ENCODE assay signal across 20 cellular contexts in genomic region chr14:90740081-90740480, GRCh38.
DNase-seq lines count a peak whose midpoint lies in the region; ATAC-seq and TF ChIP-seq lines count a peak whose summit lies in the region.
"Had no signal": no experiment of that assay in that cellular context is flagged by ENCODE, and none has a peak within 500 bp of the region (broad histone marks: within the 10 kb centered on the region; RNA-seq: fewer than 3 reads in every experiment).

No MANE protein-coding gene starts in this region.

- 60 to 75% (median 67%) methylated on average over 8 of the region's 8 CpGs for WGBS in heart left ventricle, 4 donors
- WGBS in psoas muscle, 3 donors, result 32 to 54% (median 38%) methylated on average over 8 of the region's 8 CpGs
- WGBS in urinary bladder, result 70% methylated on average over 8 of the region's 8 CpGs
- WGBS in spleen, 5 donors, result 67 to 84% (median 77%) methylated on average over 8 of the region's 8 CpGs

- peaks cover 0 to 5% (median 0%) of the 10 kb centered on the region in 9 donors for H3K36me3 ChIP-seq in heart left ventricle
- no peaks in the 10 kb centered on the region for H3K36me3 ChIP-seq in right atrium auricular region
- H3K36me3 ChIP-seq in psoas muscle (ENCODE audit: insufficient read depth in 1 of 2, low read depth in 1 of 2), result peaks cover 0 to 4% of the 10 kb centered on the region in 2 donors
- H3K36me3 ChIP-seq in urinary bladder (ENCODE audit: insufficient read depth), result peaks cover 2% of the 10 kb centered on the region
- H3K36me3 ChIP-seq in spleen, result peaks cover 0 to 5% (median 0%) of the 10 kb centered on the region in 6 donors

- H3K4me3 ChIP-seq in heart left ventricle (no peak overlapping the region), right atrium auricular region (no peak overlapping the region), psoas muscle (peak overlapping the region; percentile 6), urinary bladder (ENCODE audit: low read depth, low read length) (no peak overlapping the region), spleen (no peak overlapping the region)
- H3K4me3 ChIP-seq: GM23338 had no signal

- H3K9me3 ChIP-seq in heart left ventricle, result no peaks in the 10 kb centered on the region
- no peaks in the 10 kb centered on the region for H3K9me3 ChIP-seq in right atrium auricular region
- H3K9me3 ChIP-seq in psoas muscle, result no peaks in the 10 kb centered on the region
- H3K9me3 ChIP-seq in spleen, result no peaks in the 10 kb centered on the region

- DNase-seq in heart left ventricle (no peak), cardiac septum (ENCODE audit: low spot score) (no peak), right atrium auricular region (ENCODE audit: low spot score) (peak; percentile 43), psoas muscle (no peak), HCEC 1CT (no peak), spleen (no peak)
- DNase-seq: 8988T; CD4-positive, CD25-positive, alpha-beta regulatory T cell; COR-L47; GDM1; KG1; MV-4-11; NCI-H187; NCI-H226; OCI-M1; SHP77 treated with DMSO at 0.1 percent for 48 hours had no signal

- TF ChIP-seq CTCF in heart left ventricle (IDR thresholded peaks at IDR 0.05) (no peak), right atrium auricular region (IDR thresholded peaks at IDR 0.05) (no peak), psoas muscle (IDR thresholded peaks at IDR 0.05) (no peak), spleen (IDR thresholded peaks at IDR 0.05 in 8 of 11, conservative IDR thresholded peaks at IDR 0.05 in 3 of 11) (no peak)

- H3K4me1 ChIP-seq in heart left ventricle, result peaks cover 0 to 40% (median 24%) of the 10 kb centered on the region in 12 donors
- peaks cover 0 to 31% of the 10 kb centered on the region in 2 donors for H3K4me1 ChIP-seq in right atrium auricular region
- H3K4me1 ChIP-seq in psoas muscle, result peaks cover 40% of the 10 kb centered on the region
- H3K4me1 ChIP-seq in urinary bladder (ENCODE audit: insufficient read depth), result no peaks in the 10 kb centered on the region
- H3K4me1 ChIP-seq in spleen, result peaks cover 0 to 26% (median 10%) of the 10 kb centered on the region in 6 donors

- peak overlapping the region in 7 of 12 donors; percentile 14 to 71 (median 57) for H3K27ac ChIP-seq in heart left ventricle
- peak overlapping the region; percentile 56 to 71 for H3K27ac ChIP-seq in right atrium auricular region
- peak overlapping the region; percentile 92 for H3K27ac ChIP-seq in psoas muscle
- peak overlapping the region; percentile 60 for H3K27ac ChIP-seq in urinary bladder (ENCODE audit: low read depth)
- H3K27ac ChIP-seq in spleen, result peak overlapping the region in 2 of 8 donors; percentile 3 to 10

- H3K27me3 ChIP-seq in heart left ventricle (no peaks in the 10 kb centered on the region), right atrium auricular region (no peaks in the 10 kb centered on the region), psoas muscle (ENCODE audit: insufficient read depth in 3 of 3, low read length in 2 of 3) (no peaks in the 10 kb centered on the region), spleen (replicated peaks in 1 of 7) (no peaks in the 10 kb centered on the region)

- ATAC-seq in heart left ventricle (peak in 1 of 4 donors; percentile 33), psoas muscle (peak; percentile 12 to 45 (median 32)), HG03196 (IDR thresholded peaks at IDR 0.05; ENCODE audit: unreplicated experiment) (no peak)
- ATAC-seq: GM23338, HCT116 had no signal

- intact Hi-C loops in heart left ventricle (cut with DNase I) (no loop called here), cardiac septum (cut with DNase I) (no loop called here), psoas muscle (cut with DNase I) (no loop called here), spleen (cut with DNase I; ENCODE audit: low total_unique reads) (no loop called here)

- TF ChIP-seq POLR2A in heart left ventricle (IDR thresholded peaks at IDR 0.05) (no peak), spleen (IDR thresholded peaks at IDR 0.05) (no peak)
